ENCODE assay signal across 9 cellular contexts in the genomic region with DNA sequence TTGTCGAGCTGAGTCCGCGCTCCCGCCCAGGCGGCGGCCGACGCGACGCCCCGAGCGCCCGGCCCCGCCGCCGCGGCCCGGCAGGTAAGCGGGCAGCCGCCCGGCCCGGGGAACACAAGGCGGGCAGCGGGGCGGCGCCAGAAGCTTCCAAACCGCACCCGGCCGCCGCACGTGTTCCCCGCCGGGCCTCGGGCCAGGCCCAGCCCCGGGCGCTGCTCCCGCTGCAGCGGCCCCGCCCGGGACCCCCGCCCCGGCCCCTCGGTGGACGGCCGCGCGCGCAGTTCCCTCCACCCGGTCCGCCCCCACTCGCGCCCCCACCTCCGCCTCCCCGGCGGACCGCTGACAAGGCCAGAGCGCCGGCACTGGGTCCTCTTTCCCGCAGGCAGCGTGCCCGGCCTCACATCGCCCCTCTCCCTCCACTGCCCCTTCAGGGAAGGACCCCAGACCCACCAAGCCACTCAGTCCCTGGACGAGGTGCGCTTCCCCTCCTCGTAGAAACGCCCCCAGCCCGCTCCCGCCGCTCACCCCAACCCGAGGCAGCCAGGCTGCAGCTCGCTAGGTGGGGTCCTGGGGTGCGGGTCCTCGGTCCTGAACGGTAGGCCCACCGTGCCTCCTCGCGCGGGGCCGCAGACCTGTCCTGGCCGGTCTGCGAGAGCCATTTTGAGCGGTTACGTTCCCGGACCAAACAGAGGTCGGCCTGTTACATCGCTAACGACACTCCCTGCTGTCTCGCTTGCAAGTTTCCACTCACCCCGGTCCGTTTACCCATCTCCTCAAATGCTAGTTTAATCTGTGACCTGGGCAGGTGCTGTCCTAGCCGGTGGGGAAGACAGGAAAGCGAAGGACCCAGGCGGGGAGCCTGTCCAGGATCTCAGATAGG. TPM values are rescaled to one million over a fixed set of nuclear protein-coding genes. Genes with fewer than 3 reads are reported as not detected.
DNase-seq lines count a peak whose midpoint lies in the region; ATAC-seq, FAIRE-seq and TF ChIP-seq lines count a peak whose summit lies in the region.
"Had no signal": no experiment of that assay in that cellular context is flagged by ENCODE, and none has a peak within 500 bp of the region (broad histone marks: within the 10 kb centered on the region; RNA-seq: fewer than 3 reads in every experiment).

No MANE protein-coding gene starts in this region.

- no peaks in the 10 kb centered on the region for H3K9me3 ChIP-seq in BE2C
- H3K9me3 ChIP-seq in pancreas, result no peaks in the 10 kb centered on the region

- no peak overlapping the region for H3K27ac ChIP-seq in pancreas

- H3K36me3 ChIP-seq in BE2C (peaks cover 25% of the 10 kb centered on the region), pancreas (peaks cover 0 to 6% (median 3%) of the 10 kb centered on the region in 3 donors)

- ATAC-seq in GM18909 (IDR thresholded peaks at IDR 0.05; ENCODE audit: poor library complexity, unreplicated experiment) (peak; percentile 23), HG03439 (IDR thresholded peaks at IDR 0.05; ENCODE audit: unreplicated experiment) (peak; percentile 4), pancreas (peak in 1 of 4 donors; percentile 4), GM19351 (IDR thresholded peaks at IDR 0.05; ENCODE audit: unreplicated experiment) (no peak)

- intact Hi-C loops in pancreas (cut with DNase I), result loop anchor here in 1 of 3 donors (10.0 kb wide), 1 partner anchor 72 kb away; a partner anchor contains a TSS

- H3K27me3 ChIP-seq in BE2C (no peaks in the 10 kb centered on the region), pancreas (no peaks in the 10 kb centered on the region)

- no peak for TF ChIP-seq CTCF in BE2C (IDR thresholded peaks at IDR 0.05; ENCODE audit: low read depth, low read length)
- no peak for TF ChIP-seq CTCF in fibroblast of villous mesenchyme (IDR thresholded peaks at IDR 0.05; ENCODE audit: insufficient read depth, low read depth, low read length)
- TF ChIP-seq CTCF in pancreas (IDR thresholded peaks at IDR 0.05), result no peak

- H3K4me3 ChIP-seq in BE2C (ENCODE audit: low read depth, low read length), result peak overlapping the region; percentile 95
- peak overlapping the region; percentile 93 for H3K4me3 ChIP-seq in fibroblast of villous mesenchyme (ENCODE audit: low read depth, low read length)
- H3K4me3 ChIP-seq in pancreas, result peak overlapping the region; percentile 45 to 98 (median 91)

- DNase-seq in BE2C (no peak), fibroblast of villous mesenchyme (ENCODE audit: low read depth) (peak; percentile 28), pancreas (peak in 5 of 6 donors; percentile 37 to 81 (median 50)), NCI-H526 treated with DMSO at 0.1 percent for 48 hours (lab: John Stamatoyannopoulos, UW) (no peak)
- peak; percentile 69 for DNase-seq in activated CD8-positive, alpha-beta memory T cell treated with anti-CD3 and anti-CD28 coated beads for 24 hours

- WGBS in pancreas, 2 donors, result 0% methylated on average over 43 to 93 of the region's 93 CpGs

- H3K4me1 ChIP-seq in BE2C, result no peaks in the 10 kb centered on the region; the same call in 1 of the 2 replicates
- peaks cover 6 to 23% (median 13%) of the 10 kb centered on the region in 3 donors for H3K4me1 ChIP-seq in pancreas

- FAIRE-seq in pancreas (lab: Jason Lieb, UNC), result no peak

RNA-seq across cellular contexts. Expression of a gene that starts 0.5 kb away (rescaled TPM):
- polyA plus RNA-seq in BE2C (2012; ENCODE audit: insufficient read depth, insufficient read length, low read depth), result 48.0 TPM
- total RNA-seq in fibroblast of villous mesenchyme (19.3 and 22.0 TPM in 2 replicates), pancreas (10 to 100 TPM; 14.0 to 20.2 (median 15.9) TPM)
- 10 to 100 TPM; 18.0 to 26.1 TPM for polyA plus RNA-seq in pancreas

RNA-seq across cellular contexts. Expression of a gene that starts 28.0 kb away (rescaled TPM):
- 32.9 TPM for polyA plus RNA-seq in BE2C (2012; ENCODE audit: insufficient read depth, insufficient read length, low read depth)
- not detected in 2 replicates for total RNA-seq in fibroblast of villous mesenchyme
- 10 to 100 TPM; 17.0 to 91.5 (median 64.8) TPM for total RNA-seq in pancreas
- not detected for polyA plus RNA-seq in pancreas
- total RNA-seq: LHCN-M2 had no signal

Comparison
In these comparisons a context has a peak if more than half of its experiments do, and no peak if none do; other contexts are left out.
1. DNase-seq: peak in activated CD8-positive, alpha-beta memory T cell treated with anti-CD3 and anti-CD28 coated beads for 24 hours (single experiment), fibroblast of villous mesenchyme (single experiment) and pancreas (5 of 6); none in BE2C (single experiment) and NCI-H526 treated with DMSO at 0.1 percent for 48 hours (single experiment).
2. RNA of a gene that starts 28.0 kb away (total RNA-seq): 17.0 to 91.5 TPM in pancreas; not detected in fibroblast of villous mesenchyme; every median in the first group is over 10 times any median in the second.
3. Peak in every context shown above with its lines, with median percentiles within 50 percentile points of each other: H3K4me3 ChIP-seq.